Comparison of ENCODE assay signal across 26 cellular contexts in the genomic region with DNA sequence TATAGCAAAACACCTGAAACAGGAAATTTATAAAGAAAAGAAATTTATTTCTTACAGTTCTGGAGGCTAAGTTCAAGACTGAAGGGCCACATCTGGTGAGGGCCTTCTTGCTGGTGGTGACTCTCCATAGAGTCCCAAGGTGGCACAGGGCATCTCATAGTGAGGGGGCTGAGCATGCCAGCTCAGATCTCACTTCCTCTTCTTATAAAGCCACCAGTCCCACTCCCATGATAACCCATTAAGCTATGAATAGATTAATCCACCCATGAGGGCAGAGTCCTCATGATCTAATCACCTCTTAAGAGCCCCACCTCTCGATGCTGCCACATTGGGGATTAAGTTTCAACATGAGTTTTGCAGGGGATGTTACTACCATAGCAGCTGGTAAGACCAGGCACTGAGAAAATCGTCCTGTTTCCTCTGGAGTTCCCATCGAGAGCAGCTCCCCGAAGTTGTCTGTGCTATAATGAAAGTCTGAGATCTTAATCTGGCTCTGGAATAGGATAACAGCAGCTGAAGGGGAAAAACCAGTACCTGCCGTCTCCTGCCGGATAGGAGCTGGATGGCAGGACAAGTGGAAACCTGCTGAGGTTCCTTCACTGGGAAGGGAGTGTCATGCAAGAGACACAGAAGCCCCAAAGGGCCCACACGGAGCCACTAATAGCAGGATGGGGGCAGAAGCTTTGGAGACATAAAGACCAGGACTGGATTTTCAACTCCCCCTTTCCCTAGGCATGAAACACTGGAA.
A peak's percentile ranks its signal among the peaks of the same experiment; 100 is the strongest.
DNase-seq lines count a peak whose midpoint lies in the region; ATAC-seq and TF ChIP-seq lines count a peak whose summit lies in the region.
"Had no signal": no experiment of that assay in that cellular context is flagged by ENCODE, and none has a peak within 500 bp of the region (broad histone marks: within the 10 kb centered on the region; RNA-seq: fewer than 3 reads in every experiment).

No MANE protein-coding gene starts in this region.

- peaks cover 0 to 16% (median 10%) of the 10 kb centered on the region in 11 experiments; a peak in 18 of 22 replicates for H3K9me3 ChIP-seq in BLaER1 treated with 17β-estradiol and CSF1 and Interleukin-3, amounts not matched to agents 10 nM and 100 nM (replicated peaks in 1 of 11)
- H3K9me3 ChIP-seq in BE2C = no peaks in the 10 kb centered on the region
- H3K9me3 ChIP-seq: Peyer's patch, psoas muscle, SJSA1, thoracic aorta had no signal

- H3K4me3 ChIP-seq in BLaER1 treated with 17β-estradiol and CSF1 and Interleukin-3, amounts not matched to agents 10 nM and 100 nM = no peak overlapping the region
- no peak overlapping the region for H3K4me3 ChIP-seq in epithelial cell of esophagus (ENCODE audit: low read length)
- no peak overlapping the region for H3K4me3 ChIP-seq in BE2C (ENCODE audit: low read depth, low read length)
- H3K4me3 ChIP-seq: gastroesophageal sphincter, lung, Peyer's patch, psoas muscle, SJSA1, smooth muscle cell, thoracic aorta had no signal

- TF ChIP-seq CTCF in epithelial cell of esophagus (IDR thresholded peaks at IDR 0.05; ENCODE audit: insufficient read depth, low read depth, low read length, missing control alignments) (peak; percentile 40), BE2C (IDR thresholded peaks at IDR 0.05; ENCODE audit: low read depth, low read length) (no peak)

- no peaks in the 10 kb centered on the region for H3K36me3 ChIP-seq in BLaER1 treated with 17β-estradiol and CSF1 and Interleukin-3, amounts not matched to agents 10 nM and 100 nM
- H3K36me3 ChIP-seq in BE2C = no peaks in the 10 kb centered on the region
- H3K36me3 ChIP-seq: gastroesophageal sphincter, Peyer's patch, SJSA1, thoracic aorta had no signal

- peak overlapping the region in 2 of 11 experiments; percentile 24 to 42; a peak in 2 of 22 replicates for H3K27ac ChIP-seq in BLaER1 treated with 17β-estradiol and CSF1 and Interleukin-3, amounts not matched to agents 10 nM and 100 nM
- H3K27ac ChIP-seq: gastroesophageal sphincter, Peyer's patch, psoas muscle, SJSA1, thoracic aorta had no signal

- peak overlapping the region in 10 of 11 experiments; percentile 31 to 60 (median 37); a peak in 20 of 22 replicates for H3K4me2 ChIP-seq in BLaER1 treated with 17β-estradiol and CSF1 and Interleukin-3, amounts not matched to agents 10 nM and 100 nM
- H3K4me2 ChIP-seq: smooth muscle cell had no signal

- no peak overlapping the region for H3K9ac ChIP-seq in BLaER1 treated with 17β-estradiol and CSF1 and Interleukin-3, amounts not matched to agents 10 nM and 100 nM

- ATAC-seq in HG02938 (IDR thresholded peaks at IDR 0.05; ENCODE audit: unreplicated experiment) = no peak
- ATAC-seq: gastroesophageal sphincter, psoas muscle, WTC11 had no signal

- H3K4me1 ChIP-seq in BLaER1 treated with 17β-estradiol and CSF1 and Interleukin-3, amounts not matched to agents 10 nM and 100 nM = peaks cover 11 to 36% (median 20%) of the 10 kb centered on the region in 10 experiments
- 0 out of 2 replicates have a peak, but pooled peaks cover 2% of the 10 kb centered on the region for H3K4me1 ChIP-seq in BE2C
- H3K4me1 ChIP-seq: gastroesophageal sphincter, Peyer's patch, psoas muscle had no signal

- H3K27me3 ChIP-seq in BLaER1 treated with 17β-estradiol and CSF1 and Interleukin-3, amounts not matched to agents 10 nM and 100 nM = no peaks in the 10 kb centered on the region
- peaks cover 52% of the 10 kb centered on the region for H3K27me3 ChIP-seq in BE2C
- H3K27me3 ChIP-seq: Peyer's patch, SJSA1 had no signal

- DNase-seq in COLO668 (lab: John Stamatoyannopoulos, UW; ENCODE audit: unreplicated experiment) = peak; percentile 30
- DNase-seq in NCI-H510A treated with DMSO at 0.1 percent for 48 hours (lab: John Stamatoyannopoulos, UW) = peak; percentile 70
- peak; percentile 56 for DNase-seq in epithelial cell of esophagus (ENCODE audit: low read depth)
- DNase-seq in BE2C = no peak
- no peak for DNase-seq in NOMO-1 treated with dmso at 0.1 percent for 144 hours (lab: John Stamatoyannopoulos, UW; ENCODE audit: unreplicated experiment)
- DNase-seq: activated CD4-positive, alpha-beta T cell treated with anti-CD3 and anti-CD28 coated beads, Interleukin-2, amount 50 U/mL, for 4 hours; activated effector memory CD4-positive, alpha-beta T cell treated with Interleukin-2 at 50 U/mL for 16 hours; activated naive CD8-positive, alpha-beta T cell treated with anti-CD3 and anti-CD28 coated beads, Interleukin-2, amount 10 ng/mL, durations not matched to agents 7 days and 5 days; effector CD4-positive, alpha-beta T cell; EL; HFFc6; kidney; NCI-H1048; NCI-H2029 treated with DMSO at 0.1 percent for 48 hours; Peyer's patch; psoas muscle; stimulated activated naive CD4-positive, alpha-beta T cell; T-helper 2 cell had no signal

- no peaks in the 10 kb centered on the region for H4K20me1 ChIP-seq in BLaER1 treated with 17β-estradiol and CSF1 and Interleukin-3, amounts not matched to agents 10 nM and 100 nM

Comparison
In these comparisons a context has a peak if more than half of its experiments do, and no peak if none do; other contexts are left out.
1. DNase-seq: peak in COLO668 (single experiment), NCI-H510A treated with DMSO at 0.1 percent for 48 hours (single experiment) and epithelial cell of esophagus (single experiment); none in BE2C (single experiment) and NOMO-1 treated with dmso at 0.1 percent for 144 hours (single experiment).